Comparison of ENCODE assay signal across 1 cellular context in genomic region chr16:89289428-89290395, GRCh38.
A peak's percentile ranks its signal among the peaks of the same experiment; 100 is the strongest.
TF ChIP-seq lines count a peak whose summit lies in the region.

No MANE protein-coding gene starts in this region.

TF ChIP-seq in HepG2, 621 proteins besides CTCF, POLR2A, EP300 and RAD21 (continued from another document and continues in another):
- no peak for TF ChIP-seq ETS1 (CRISPR knock-in tag; IDR thresholded peaks at IDR 0.05)
- TF ChIP-seq TRIM22 (IDR thresholded peaks at IDR 0.05), result no peak
- TF ChIP-seq REPIN1 (CRISPR knock-in tag; IDR thresholded peaks at IDR 0.05; ENCODE audit: borderline replicate concordance, low read depth), result 0 out of 2 replicates have a peak, but pooled peaks have one; percentile 27
- 0 out of 2 replicates have a peak, but pooled peaks have one; percentile 32 for TF ChIP-seq ZNF83 (CRISPR knock-in tag; IDR thresholded peaks at IDR 0.05; ENCODE audit: borderline replicate concordance)
- no peak for TF ChIP-seq ZNF276 (CRISPR knock-in tag; IDR thresholded peaks at IDR 0.05; ENCODE audit: low read depth)
- TF ChIP-seq ZBTB26 (CRISPR knock-in tag; IDR thresholded peaks at IDR 0.05; ENCODE audit: borderline replicate concordance), result no peak
- TF ChIP-seq ZKSCAN5 (CRISPR knock-in tag; IDR thresholded peaks at IDR 0.05), result no peak
- TF ChIP-seq E2F2 (CRISPR knock-in tag; IDR thresholded peaks at IDR 0.05; ENCODE audit: borderline replicate concordance), result 0 out of 2 replicates have a peak, but pooled peaks have one; percentile 6
- TF ChIP-seq ZNF574 (CRISPR knock-in tag; IDR thresholded peaks at IDR 0.05), result peak; percentile 66
- peak; percentile 42; the same call in 1 of the 2 replicates for TF ChIP-seq ZNF331 (CRISPR knock-in tag; IDR thresholded peaks at IDR 0.05)
- 0 out of 2 replicates have a peak, but pooled peaks have one; percentile 14 for TF ChIP-seq RELA (CRISPR knock-in tag; IDR thresholded peaks at IDR 0.05)
- no peak for TF ChIP-seq SOX13 (IDR thresholded peaks at IDR 0.05)
- peak in 1 of 2 experiments; percentile 21; a peak in 1 of 4 replicates for TF ChIP-seq SOX13 (CRISPR knock-in tag; conservative IDR thresholded peaks at IDR 0.05 in 1 of 2, IDR thresholded peaks at IDR 0.05 in 1 of 2)
- TF ChIP-seq ZNF124 (CRISPR knock-in tag; IDR thresholded peaks at IDR 0.05), result peak; percentile 46; the same call in 1 of the 2 replicates
- TF ChIP-seq KDM5A (IDR thresholded peaks at IDR 0.05; ENCODE audit: borderline replicate concordance, low read length), result no peak
- TF ChIP-seq PHF21A (CRISPR knock-in tag; IDR thresholded peaks at IDR 0.05), result no peak
- peak; percentile 63; the same call in 1 of the 2 replicates for TF ChIP-seq THRA (CRISPR knock-in tag; IDR thresholded peaks at IDR 0.05; ENCODE audit: borderline replicate concordance)
- TF ChIP-seq TERF1 (CRISPR knock-in tag; IDR thresholded peaks at IDR 0.05), result no peak
- TF ChIP-seq ZNF737 (CRISPR knock-in tag; IDR thresholded peaks at IDR 0.05; ENCODE audit: borderline replicate concordance), result no peak
- TF ChIP-seq DRAP1 (CRISPR knock-in tag; IDR thresholded peaks at IDR 0.05), result peak; percentile 24; the same call in 1 of the 2 replicates
- TF ChIP-seq MXD3 (CRISPR knock-in tag; IDR thresholded peaks at IDR 0.05), result peak; percentile 37; the same call in 1 of the 2 replicates
- TF ChIP-seq FOXO1 (CRISPR knock-in tag; IDR thresholded peaks at IDR 0.05), result peak; percentile 29; the same call in 1 of the 2 replicates
- TF ChIP-seq MAX (IDR thresholded peaks at IDR 0.05), result 0 out of 2 replicates have a peak, but pooled peaks have one; percentile 36
- peak; percentile 51 for TF ChIP-seq TARDBP (CRISPR knock-in tag; IDR thresholded peaks at IDR 0.05)
- TF ChIP-seq KDM4B (CRISPR knock-in tag; IDR thresholded peaks at IDR 0.05), result peak; percentile 39; the same call in 1 of the 2 replicates
- TF ChIP-seq ZBTB7B (CRISPR knock-in tag; IDR thresholded peaks at IDR 0.05), result peak; percentile 58; the same call in 1 of the 2 replicates
- peak; percentile 74 for TF ChIP-seq SMC3 (IDR thresholded peaks at IDR 0.05; ENCODE audit: low read length)
- TF ChIP-seq ZNF891 (CRISPR knock-in tag; IDR thresholded peaks at IDR 0.05), result 0 out of 2 replicates have a peak, but pooled peaks have one; percentile 27
- TF ChIP-seq KAT8 (CRISPR knock-in tag; IDR thresholded peaks at IDR 0.05), result peak; percentile 36; the same call in 1 of the 2 replicates
- TF ChIP-seq ZBTB40 (IDR thresholded peaks at IDR 0.05), result no peak
- TF ChIP-seq ZBTB40 (CRISPR knock-in tag; IDR thresholded peaks at IDR 0.05), result no peak
- 0 out of 2 replicates have a peak, but pooled peaks have one; percentile 23 for TF ChIP-seq NCOA2 (CRISPR knock-in tag; IDR thresholded peaks at IDR 0.05)
